Comparison of ENCODE assay signal across 21 cellular contexts in the genomic region with DNA sequence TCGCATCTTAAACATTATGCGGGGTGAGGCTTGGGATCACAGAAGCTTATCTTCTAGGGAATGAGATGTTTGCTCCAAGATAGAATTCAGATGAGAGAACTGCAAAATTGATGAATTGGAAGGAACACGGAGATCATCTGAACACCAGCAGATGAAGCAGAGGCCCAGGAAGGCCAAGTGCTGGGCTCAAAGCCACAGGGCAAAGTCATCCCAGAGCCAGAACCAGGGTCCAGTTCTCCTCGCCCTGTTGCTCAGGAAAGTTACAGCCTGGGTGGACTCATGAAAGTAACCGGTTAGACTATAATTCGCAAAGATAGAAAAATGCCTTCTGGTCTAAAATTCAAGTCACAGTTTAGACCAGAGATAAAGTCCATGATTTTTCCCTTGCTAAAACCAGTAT.
"Had no signal": no experiment of that assay in that cellular context is flagged by ENCODE, and none has a peak within 500 bp of the region (broad histone marks: within the 10 kb centered on the region; RNA-seq: fewer than 3 reads in every experiment).

No MANE protein-coding gene starts in this region.

- H3K27ac ChIP-seq: SJSA1, SK-N-MC had no signal

- H3K27me3 ChIP-seq: MG63, SJSA1 had no signal

- H3K9me3 ChIP-seq: MG63, SJSA1 had no signal

- DNase-seq: IMR-90, Karpas-422, KG1, MG63, NCI-H1092, NCI-H1105 treated with DMSO at 0.1 percent for 48 hours, NCI-H1417 treated with DMSO at 0.1 percent for 48 hours, NCI-H146, NCI-H1694 treated with DMSO at 0.1 percent for 48 hours, NCI-H1930, NCI-H2081, NCI-H2171, NCI-H226, NCI-H446, NCI-H510A, NCI-H69, NCI-H774, RPMI8226, SIG-M5 had no signal

- H3K4me3 ChIP-seq: MG63, SJSA1, SK-N-MC had no signal
